In the genomic region with DNA sequence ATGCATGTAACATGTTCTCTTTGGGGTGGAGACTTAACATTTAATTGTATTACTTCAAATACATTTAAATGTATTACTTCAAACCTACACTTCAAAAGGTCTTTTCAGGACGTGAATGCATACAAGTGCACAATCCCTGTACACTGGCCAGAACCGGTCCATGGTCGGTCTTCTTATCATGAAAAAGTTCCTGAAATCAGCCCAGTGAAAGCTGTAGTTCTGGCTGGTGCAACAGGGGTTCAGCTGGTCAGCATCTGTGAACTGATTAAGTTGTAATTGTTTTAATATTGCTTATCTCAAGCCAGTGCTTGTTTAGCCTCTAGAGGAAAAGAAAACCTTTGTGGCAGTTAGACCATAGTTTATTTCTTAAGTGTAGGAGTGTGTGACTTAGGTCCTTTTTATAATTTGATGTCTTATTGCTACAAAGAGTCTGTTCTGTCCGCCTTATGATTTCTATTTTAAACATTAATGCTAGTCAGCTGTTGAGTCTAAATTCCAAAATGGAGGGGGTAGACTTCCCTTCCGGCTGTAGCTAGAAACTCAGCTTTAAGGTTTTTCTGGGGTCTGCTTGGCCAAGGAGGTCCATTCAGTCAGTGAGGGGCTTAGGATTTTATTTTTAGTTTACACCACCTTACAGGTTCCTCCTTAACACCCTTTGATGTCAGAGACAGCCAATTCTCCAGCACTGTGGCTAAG, we compare ENCODE assay signal across 8 cellular contexts. TPM values are rescaled to one million over a fixed set of nuclear protein-coding genes. Genes with fewer than 3 reads are reported as not detected.
DNase-seq lines count a peak whose midpoint lies in the region; ATAC-seq, FAIRE-seq and TF ChIP-seq lines count a peak whose summit lies in the region.

No MANE protein-coding gene starts in this region.

- 57 to 60% methylated on average over 5 of the region's 5 CpGs for WGBS in body of pancreas, 2 donors

- no peak overlapping the region for H3K9ac ChIP-seq in rectal smooth muscle tissue (ENCODE audit: low read length)

- TF ChIP-seq POLR2A in GM12891 (IDR thresholded peaks at IDR 0.05; ENCODE audit: low read depth, low read length) (no peak), body of pancreas (IDR thresholded peaks at IDR 0.05) (no peak)

- ATAC-seq in RWPE2 (ENCODE audit: low read depth) (no peak), GM19397 (IDR thresholded peaks at IDR 0.05; ENCODE audit: unreplicated experiment) (no peak), body of pancreas (no peak)

- intact Hi-C loops in body of pancreas (cut with DNase I), result no loop called here

- no peaks in the 10 kb centered on the region for H3K36me3 ChIP-seq in RWPE2 (ENCODE audit: low read depth)
- no peaks in the 10 kb centered on the region for H3K36me3 ChIP-seq in rectal smooth muscle tissue (ENCODE audit: control insufficient read depth, insufficient read depth, low read length)
- no peaks in the 10 kb centered on the region for H3K36me3 ChIP-seq in body of pancreas (replicated peaks in 1 of 2; ENCODE audit: insufficient read depth in 1 of 2, low read depth in 2 of 2)

- H3K4me3 ChIP-seq in RWPE2 (ENCODE audit: severe bottlenecking), result peak overlapping the region; percentile 46
- peak overlapping the region; percentile 93 for H3K4me3 ChIP-seq in fibroblast of pulmonary artery (replicated peaks; ENCODE audit: low read depth, low read length)
- H3K4me3 ChIP-seq in rectal smooth muscle tissue (ENCODE audit: low read length), result peak overlapping the region; percentile 88
- H3K4me3 ChIP-seq in body of pancreas, result no peak overlapping the region

- no peaks in the 10 kb centered on the region for H3K9me3 ChIP-seq in RWPE2 (ENCODE audit: severe bottlenecking)
- H3K9me3 ChIP-seq in body of pancreas, result no peaks in the 10 kb centered on the region

- peak overlapping the region; percentile 35 for H3K27ac ChIP-seq in RWPE2 (ENCODE audit: poor library complexity, severe bottlenecking)
- peak overlapping the region; percentile 94 for H3K27ac ChIP-seq in rectal smooth muscle tissue (ENCODE audit: low read depth, low read length)
- H3K27ac ChIP-seq in body of pancreas, result peak overlapping the region in 2 of 4 donors; percentile 16 to 74

- peak; percentile 9 for FAIRE-seq in GM12891 (lab: Jason Lieb, UNC)

- TF ChIP-seq CTCF in RWPE2 (IDR thresholded peaks at IDR 0.05; ENCODE audit: poor library complexity, severe bottlenecking) (no peak), fibroblast of pulmonary artery (IDR thresholded peaks at IDR 0.05; ENCODE audit: low read length, missing control alignments) (no peak), body of pancreas (IDR thresholded peaks at IDR 0.05) (no peak)

- H3K4me1 ChIP-seq in RWPE2 (ENCODE audit: insufficient read depth, poor library complexity, severe bottlenecking), result peaks cover 8% of the 10 kb centered on the region
- H3K4me1 ChIP-seq in rectal smooth muscle tissue (ENCODE audit: control insufficient read depth, insufficient read depth, low read length), result peaks cover 7% of the 10 kb centered on the region
- peaks cover 26% of the 10 kb centered on the region for H3K4me1 ChIP-seq in body of pancreas

- DNase-seq in GM12891 (ENCODE audit: insufficient read length, low spot score), result no peak
- no peak for DNase-seq in RWPE2 (ENCODE audit: low spot score)
- DNase-seq in fibroblast of pulmonary artery (ENCODE audit: low read depth), result peak; percentile 13
- DNase-seq in NCI-H187 (lab: John Stamatoyannopoulos, UW), result no peak
- no peak for DNase-seq in activated naive CD4-positive, alpha-beta T cell (lab: John Stamatoyannopoulos, UW)
- DNase-seq in body of pancreas, result no peak

- H3K27me3 ChIP-seq in RWPE2 (ENCODE audit: insufficient read depth, poor library complexity, severe bottlenecking) (no peaks in the 10 kb centered on the region), rectal smooth muscle tissue (ENCODE audit: control insufficient read depth, insufficient read depth, low read length) (no peaks in the 10 kb centered on the region), body of pancreas (no peaks in the 10 kb centered on the region)

TF ChIP-seq in GM12891, 5 proteins besides CTCF, POLR2A, EP300 and RAD21:
- TF ChIP-seq SPI1 (IDR thresholded peaks at IDR 0.05; ENCODE audit: low read depth, low read length), result no peak
- TF ChIP-seq PAX5 (IDR thresholded peaks at IDR 0.05; ENCODE audit: insufficient read depth, low read length, severe bottlenecking), result no peak
- TF ChIP-seq TAF1 (IDR thresholded peaks at IDR 0.05; ENCODE audit: low read depth, low read length), result no peak
- no peak for TF ChIP-seq POLR2AphosphoS5 (IDR thresholded peaks at IDR 0.05; ENCODE audit: low read depth, low read length)
- TF ChIP-seq POU2F2 (IDR thresholded peaks at IDR 0.05; ENCODE audit: low read depth, low read length), result no peak

RNA-seq across cellular contexts. Expression of gene CYBRD1, which starts 0.8 kb away (rescaled TPM):
- polyA plus RNA-seq in GM12891 (2012; ENCODE audit: low read depth, missing spikeins), result 17.5 TPM
- 10 to 100 TPM; 34.6 to 59.7 TPM for total RNA-seq in body of pancreas

Comparison
In these comparisons a context has a peak if more than half of its experiments do, and no peak if none do; other contexts are left out.
1. H3K4me3 ChIP-seq: peak in RWPE2 (single experiment), fibroblast of pulmonary artery (single experiment) and rectal smooth muscle tissue (single experiment); none in body of pancreas (0 of 2).